ENCODE assay signal across 8 cellular contexts in the genomic region with DNA sequence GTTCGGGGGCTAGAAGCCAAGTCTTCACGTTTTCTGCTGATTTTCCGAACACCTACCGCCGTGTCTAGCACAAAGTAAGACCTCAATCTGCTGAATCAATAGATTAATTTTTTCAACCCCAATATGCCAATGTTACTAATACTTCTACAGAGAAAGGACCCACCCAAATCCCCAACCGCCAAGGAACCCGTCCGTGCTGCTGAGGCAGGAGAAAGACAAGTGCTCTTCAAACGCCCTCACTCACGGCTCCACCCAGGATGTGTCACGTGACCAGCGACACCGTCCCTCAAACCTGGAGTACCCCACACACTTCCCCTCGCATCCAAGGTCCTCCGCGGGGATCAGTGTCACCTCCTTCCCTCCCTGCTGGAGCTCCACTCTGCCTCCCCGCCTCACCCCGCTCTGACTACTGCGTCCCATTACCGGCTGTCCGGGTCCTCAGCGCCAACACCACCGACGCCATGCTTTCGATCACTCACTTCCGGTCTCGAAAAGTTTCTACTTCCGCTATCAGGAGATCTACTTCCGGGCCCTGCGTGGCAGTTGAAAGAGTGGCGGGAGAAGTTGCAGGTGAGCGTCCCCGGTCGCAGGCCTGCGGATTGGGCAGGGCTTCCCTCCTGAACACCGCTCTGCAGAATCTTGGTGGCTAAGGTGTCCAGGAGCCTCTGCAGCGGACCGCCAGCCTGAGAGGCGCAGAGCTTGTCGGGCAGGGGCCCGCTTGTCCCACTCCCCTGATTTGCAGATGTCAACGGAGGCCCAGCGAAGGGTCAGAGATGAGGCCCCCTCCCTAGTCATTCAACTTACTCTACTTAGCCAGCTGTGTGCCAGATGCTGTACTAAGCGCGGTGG. TPM values are rescaled to one million over a fixed set of nuclear protein-coding genes. Genes with fewer than 3 reads are reported as not detected.
DNase-seq lines count a peak whose midpoint lies in the region; ATAC-seq, FAIRE-seq and TF ChIP-seq lines count a peak whose summit lies in the region.

A gene with protein sequence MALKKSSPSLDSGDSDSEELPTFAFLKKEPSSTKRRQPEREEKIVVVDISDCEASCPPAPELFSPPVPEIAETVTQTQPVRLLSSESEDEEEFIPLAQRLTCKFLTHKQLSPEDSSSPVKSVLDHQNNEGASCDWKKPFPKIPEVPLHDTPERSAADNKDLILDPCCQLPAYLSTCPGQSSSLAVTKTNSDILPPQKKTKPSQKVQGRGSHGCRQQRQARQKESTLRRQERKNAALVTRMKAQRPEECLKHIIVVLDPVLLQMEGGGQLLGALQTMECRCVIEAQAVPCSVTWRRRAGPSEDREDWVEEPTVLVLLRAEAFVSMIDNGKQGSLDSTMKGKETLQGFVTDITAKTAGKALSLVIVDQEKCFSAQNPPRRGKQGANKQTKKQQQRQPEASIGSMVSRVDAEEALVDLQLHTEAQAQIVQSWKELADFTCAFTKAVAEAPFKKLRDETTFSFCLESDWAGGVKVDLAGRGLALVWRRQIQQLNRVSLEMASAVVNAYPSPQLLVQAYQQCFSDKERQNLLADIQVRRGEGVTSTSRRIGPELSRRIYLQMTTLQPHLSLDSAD (plus strand): TSS at position 522 of the 849 bp plus-strand sequence. CDS start 1,980 bp downstream, outside the sequence.
A gene (minus strand): TSS at position 477 of the 849 bp plus-strand sequence. CDS start 14 bp downstream, at position 463.

- peak; percentile 86 for ATAC-seq in HG02840 (IDR thresholded peaks at IDR 0.05; ENCODE audit: low FRiP score, unreplicated experiment)
- ATAC-seq in right cardiac atrium: peak; percentile 94 to 95

- DNase-seq in GM12892 (ENCODE audit: insufficient read length) (peak; percentile 88), NCI-H146 treated with DMSO at 0.1 percent for 48 hours (lab: John Stamatoyannopoulos, UW; ENCODE audit: unreplicated experiment) (peak; percentile 93), amygdala (lab: John Stamatoyannopoulos, UW) (peak; percentile 37 to 98 (median 85)), right cardiac atrium (peak; percentile 86 to 94 (median 91)), putamen (ENCODE audit: low spot score) (peak; percentile 90), vagina (ENCODE audit: extremely low spot score in 2 of 2) (no peak)

- H3K9me3 ChIP-seq in right cardiac atrium (ENCODE audit: control insufficient read depth, low read length) (no peaks in the 10 kb centered on the region), vagina (no peaks in the 10 kb centered on the region)

- H3K4me1 Mint-ChIP-seq in T-helper 1 cell treated with Interleukin-12 subunit alpha and Interleukin-12 subunit beta and Interleukin-4 antibody, amounts not matched to agents 30 μg/mL and 1 μg/mL, for 36 hours (ENCODE audit: low read depth): peaks cover 21% of the 10 kb centered on the region

- H3K27me3 ChIP-seq in right cardiac atrium (ENCODE audit: control insufficient read depth, insufficient read depth) (no peaks in the 10 kb centered on the region), vagina (no peaks in the 10 kb centered on the region)

- H3K27ac Mint-ChIP-seq in T-helper 1 cell treated with Interleukin-12 subunit alpha and Interleukin-12 subunit beta and Interleukin-4 antibody, amounts not matched to agents 30 μg/mL and 1 μg/mL, for 36 hours: peak within 1 kb of the TSS; percentile 97

- FAIRE-seq in GM12892 (lab: Jason Lieb, UNC): peak; percentile 96

- H3K36me3 ChIP-seq in vagina: peaks cover 0 to 27% of the 10 kb centered on the region in 2 donors

- WGBS in right cardiac atrium: 1% methylated on average over 45 of the region's 45 CpGs

- TF ChIP-seq POLR2A in GM12892 (IDR thresholded peaks at IDR 0.05; ENCODE audit: low read depth, low read length) (peak; percentile 99), vagina (IDR thresholded peaks at IDR 0.05) (no peak)

- peaks cover 29% of the 10 kb centered on the region for H3K36me3 Mint-ChIP-seq in T-helper 1 cell treated with Interleukin-12 subunit alpha and Interleukin-12 subunit beta and Interleukin-4 antibody, amounts not matched to agents 30 μg/mL and 1 μg/mL, for 36 hours (ENCODE audit: low read depth)

- no peaks in the 10 kb centered on the region for H3K9me3 Mint-ChIP-seq in T-helper 1 cell treated with Interleukin-12 subunit alpha and Interleukin-12 subunit beta and Interleukin-4 antibody, amounts not matched to agents 30 μg/mL and 1 μg/mL, for 36 hours

- H3K4me3 Mint-ChIP-seq in T-helper 1 cell treated with Interleukin-12 subunit alpha and Interleukin-12 subunit beta and Interleukin-4 antibody, amounts not matched to agents 30 μg/mL and 1 μg/mL, for 36 hours: peak within 1 kb of the TSS; percentile 92

- H3K4me1 ChIP-seq in right cardiac atrium (ENCODE audit: control insufficient read depth, insufficient read depth, low read length) (no peaks in the 10 kb centered on the region), vagina (peaks cover 25% of the 10 kb centered on the region)

- H3K27me3 Mint-ChIP-seq in T-helper 1 cell treated with Interleukin-12 subunit alpha and Interleukin-12 subunit beta and Interleukin-4 antibody, amounts not matched to agents 30 μg/mL and 1 μg/mL, for 36 hours (ENCODE audit: low read depth): no peaks in the 10 kb centered on the region

- intact Hi-C loops in right cardiac atrium (cut with DNase I) (no loop called here), vagina (cut with DNase I) (no loop called here)

- H3K4me3 ChIP-seq in right cardiac atrium (ENCODE audit: low read length) (peak within 1 kb of the TSS; percentile 56), vagina (peak within 1 kb of the TSS; percentile 73 to 78)

- H3K27ac ChIP-seq in right cardiac atrium (ENCODE audit: low read length) (peak within 1 kb of the TSS; percentile 88), vagina (peak within 1 kb of the TSS; percentile 94)

- no peak for TF ChIP-seq CTCF in vagina (IDR thresholded peaks at IDR 0.05)

RNA-seq across cellular contexts. Expression of the first gene that starts in this region (rescaled TPM):
- polyA plus RNA-seq in GM12892 (2012; ENCODE audit: missing spikeins): 18.3 TPM
- total RNA-seq in right cardiac atrium (under 1 TPM in 2 of 4 donors, not detected in 2; 0.46 to 0.59 TPM), vagina (2.9 TPM)
- 0.36 TPM for polyA plus RNA-seq in right cardiac atrium

RNA-seq across cellular contexts. Expression of the second gene that starts in this region (rescaled TPM):
- polyA plus RNA-seq in GM12892 (2012; ENCODE audit: missing spikeins): 77.5 TPM
- total RNA-seq in right cardiac atrium (10 to 100 TPM; 74.4 to 93.0 (median 82.0) TPM), vagina (41.7 TPM)
- 194 TPM for polyA plus RNA-seq in right cardiac atrium

Comparison
In these comparisons a context has a peak if more than half of its experiments do, and no peak if none do; other contexts are left out.
1. DNase-seq: peak in GM12892 (single experiment), NCI-H146 treated with DMSO at 0.1 percent for 48 hours (single experiment), amygdala (56 of 56), right cardiac atrium (3 of 3) and putamen (single experiment); none in vagina (0 of 2).